25 cellular contexts compared by ENCODE assay signal in genomic region chr7:104679085-104679484, GRCh38.
"Had no signal": no experiment of that assay in that cellular context is flagged by ENCODE, and none has a peak within 500 bp of the region (broad histone marks: within the 10 kb centered on the region; RNA-seq: fewer than 3 reads in every experiment).

No MANE protein-coding gene starts in this region.

- H3K4me3 ChIP-seq: adrenal gland, body of pancreas, esophagus squamous epithelium had no signal

- DNase-seq: activated CD4-positive, alpha-beta memory T cell treated with anti-CD3 and anti-CD28 coated beads, Interleukin-2, amount 10 ng/mL, durations not matched to agents 7 days and 5 days; activated CD4-positive, alpha-beta T cell treated with anti-CD3 and anti-CD28 coated beads for 1 hour; activated CD4-positive, alpha-beta T cell treated with anti-CD3 and anti-CD28 coated beads for 4 hours; activated CD4-positive, alpha-beta T cell treated with anti-CD3 and anti-CD28 coated beads, Interleukin-2, amount 10 ng/mL, durations not matched to agents 7 days and 5 days; activated CD4-positive, alpha-beta T cell treated with anti-CD3 and anti-CD28 coated beads, Interleukin-2, amount 50 U/mL, for 4 hours; activated CD8-positive, alpha-beta memory T cell treated with anti-CD3 and anti-CD28 coated beads for 24 hours; activated effector memory CD4-positive, alpha-beta T cell treated with anti-CD3 and anti-CD28 coated beads, Interleukin-2, amount 50 U/mL, for 16 hours; activated naive CD4-positive, alpha-beta T cell treated with anti-CD3 and anti-CD28 coated beads for 36 hours; activated naive CD8-positive, alpha-beta T cell treated with anti-CD3 and anti-CD28 coated beads for 36 hours; activated naive CD8-positive, alpha-beta T cell treated with anti-CD3 and anti-CD28 coated beads, Interleukin-2, amount 50 U/mL, for 24 hours; activated T-cell treated with anti-CD3 and anti-CD28 coated beads, Interleukin-2, amount 50 U/mL, for 4 hours; adrenal gland; amygdala; aorta; body of pancreas; caudate nucleus; cortex of kidney; dermis blood vessel endothelial cell; effector CD4-positive, alpha-beta T cell; esophagus squamous epithelium; foreskin fibroblast; head of caudate nucleus; hippocampal formation; T-helper 2 cell had no signal

- ATAC-seq: activated naive CD8-positive, alpha-beta T cell treated with anti-CD3 and anti-CD28 coated beads, Interleukin-2, amount 50 U/mL, for 24 hours; activated T-cell treated with anti-CD3 and anti-CD28 coated beads, Interleukin-2, amount 50 U/mL, for 4 hours; body of pancreas; WTC11 had no signal
